9 cellular contexts compared by ENCODE assay signal in the genomic region with DNA sequence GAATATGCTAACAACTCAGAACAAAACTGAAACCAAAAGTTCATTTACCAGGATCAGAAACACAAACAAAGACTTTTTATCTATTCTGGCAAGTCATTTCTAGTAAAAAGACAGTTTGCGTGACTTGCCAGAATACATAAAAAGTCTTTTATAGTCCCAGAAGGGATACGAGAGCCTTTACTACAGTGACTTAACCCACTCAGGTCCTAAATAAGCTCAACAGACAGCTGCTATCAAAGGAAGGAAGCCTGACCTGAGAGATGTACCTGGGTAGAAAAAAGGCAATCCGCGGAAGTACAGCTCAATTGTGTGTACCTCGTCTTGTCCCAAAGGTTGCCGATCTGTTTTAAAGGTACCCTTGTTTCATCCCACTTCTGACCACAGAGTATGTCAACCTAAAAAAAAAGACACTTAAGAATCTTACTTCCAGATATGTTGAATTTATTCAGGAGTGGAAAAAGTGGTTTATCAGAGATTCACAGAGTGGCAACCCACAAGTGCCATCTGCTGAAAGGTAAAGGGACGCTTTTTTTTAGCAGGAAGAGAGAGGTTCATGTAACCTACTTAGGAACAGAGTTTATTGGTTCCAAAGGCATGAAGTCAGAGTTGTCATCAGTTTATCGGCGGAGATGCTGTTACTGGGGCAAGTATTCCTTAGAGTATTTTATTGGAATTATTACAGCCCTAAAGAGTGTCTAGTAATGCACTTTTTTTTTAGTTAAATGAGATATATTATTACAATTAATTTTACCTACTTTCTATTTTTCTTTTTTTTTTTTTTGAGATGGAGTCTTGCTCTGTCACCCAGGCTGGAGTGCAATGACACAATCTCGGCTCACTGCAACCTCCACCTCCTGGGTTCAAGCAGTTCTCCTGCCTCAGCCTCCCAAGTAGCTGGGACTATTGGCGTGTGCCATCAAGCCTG.
DNase-seq lines count a peak whose midpoint lies in the region; ATAC-seq, FAIRE-seq and TF ChIP-seq lines count a peak whose summit lies in the region.
"Had no signal": no experiment of that assay in that cellular context is flagged by ENCODE, and none has a peak within 500 bp of the region (broad histone marks: within the 10 kb centered on the region; RNA-seq: fewer than 3 reads in every experiment).

No MANE protein-coding gene starts in this region.

- TF ChIP-seq POLR2A in GM12892 (IDR thresholded peaks at IDR 0.05; ENCODE audit: low read depth, low read length), result no peak

- H3K4me2 ChIP-seq in GM23338, result no peak overlapping the region

- POLR2A ChIA-PET in activated CD4-positive, alpha-beta memory T cell treated with anti-CD3 and anti-CD28 coated beads for 36 hours (lab: Charles Lee), result interaction anchor here (1.3 kb wide), 1 partner anchor 11 kb away, joined by 4 read pairs; no protein-coding TSS in a partner anchor

- no peaks in the 10 kb centered on the region for H4K20me1 ChIP-seq in GM23338 (replicated peaks; ENCODE audit: insufficient read depth)

- H3K36me3 ChIP-seq in GM23338 (ENCODE audit: insufficient read depth) (no peaks in the 10 kb centered on the region), mucosa of stomach (ENCODE audit: control insufficient read depth, insufficient read depth, low read length) (no peaks in the 10 kb centered on the region), psoas muscle (ENCODE audit: insufficient read depth in 1 of 2, low read depth in 1 of 2) (no peaks in the 10 kb centered on the region), endodermal cell (ENCODE audit: control insufficient read depth, insufficient read depth, low read length) (no peaks in the 10 kb centered on the region)

- FAIRE-seq in GM12892 (lab: Jason Lieb, UNC), result peak; percentile 88

- H3K4me3 ChIP-seq in GM23338 (no peak overlapping the region), mucosa of stomach (ENCODE audit: low read length) (peak overlapping the region; percentile 6), psoas muscle (no peak overlapping the region), endodermal cell (ENCODE audit: low read length) (no peak overlapping the region)

- H3K4me1 ChIP-seq in GM23338 (ENCODE audit: insufficient read depth) (no peaks in the 10 kb centered on the region), mucosa of stomach (ENCODE audit: control insufficient read depth, insufficient read depth, low read length) (peaks cover 16% of the 10 kb centered on the region), psoas muscle (no peaks in the 10 kb centered on the region), endodermal cell (ENCODE audit: control insufficient read depth, insufficient read depth, low read length) (no peaks in the 10 kb centered on the region)

- DNase-seq in GM12892 (ENCODE audit: insufficient read length) (no peak), GM23338 (ENCODE audit: low spot score) (no peak), psoas muscle (no peak), NCI-H1436 treated with DMSO at 0.1 percent for 48 hours (lab: John Stamatoyannopoulos, UW) (no peak), endodermal cell (no peak), HUDEP-2 (lab: John Stamatoyannopoulos, UW; ENCODE audit: unreplicated experiment in 76 of 76) (no peak)
- DNase-seq in activated CD4-positive, alpha-beta memory T cell treated with anti-CD3 and anti-CD28 coated beads for 36 hours, result peak; percentile 31

- no peaks in the 10 kb centered on the region for H3K79me2 ChIP-seq in GM23338 (replicated peaks; ENCODE audit: insufficient read depth)

- WGBS in psoas muscle, 3 donors, result 71 to 73% (median 72%) methylated on average over 11 of the region's 11 CpGs
- WGBS in endodermal cell (ENCODE audit: insufficient coverage in 1 of 2, insufficient read length in 1 of 2), 2 experiments, result 93 to 98% methylated on average over 7 to 11 of the region's 11 CpGs

- H3K4me1 Mint-ChIP-seq in GM23338 (no peaks in the 10 kb centered on the region), endodermal cell (peaks cover 5% of the 10 kb centered on the region)
- H3K4me1 Mint-ChIP-seq in activated CD4-positive, alpha-beta memory T cell treated with anti-CD3 and anti-CD28 coated beads for 36 hours (ENCODE audit: low read depth), result peaks cover 30% of the 10 kb centered on the region

- H3K36me3 Mint-ChIP-seq in GM23338 (ENCODE audit: low read depth), result no peaks in the 10 kb centered on the region
- H3K36me3 Mint-ChIP-seq in activated CD4-positive, alpha-beta memory T cell treated with anti-CD3 and anti-CD28 coated beads for 36 hours, result no peaks in the 10 kb centered on the region
- no peaks in the 10 kb centered on the region for H3K36me3 Mint-ChIP-seq in endodermal cell (ENCODE audit: low read depth)

- H3K27me3 ChIP-seq in GM23338 (ENCODE audit: insufficient read depth) (no peaks in the 10 kb centered on the region), mucosa of stomach (ENCODE audit: control insufficient read depth, insufficient read depth, low read length) (no peaks in the 10 kb centered on the region), psoas muscle (ENCODE audit: insufficient read depth in 3 of 3, low read length in 2 of 3) (no peaks in the 10 kb centered on the region), endodermal cell (ENCODE audit: control insufficient read depth, insufficient read depth, low read length, poor library complexity, severe bottlenecking) (no peaks in the 10 kb centered on the region)

- ATAC-seq in GM23338, result no peak
- ATAC-seq in psoas muscle, result no peak

- H3K27ac ChIP-seq in GM23338 (ENCODE audit: low read depth), result no peak overlapping the region
- no peak overlapping the region for H3K27ac ChIP-seq in psoas muscle
- no peak overlapping the region for H3K27ac ChIP-seq in endodermal cell (ENCODE audit: low read depth, low read length)
- H3K27ac ChIP-seq: HL-60 had no signal

- H3K27ac Mint-ChIP-seq in GM23338 (no peak overlapping the region), endodermal cell (no peak overlapping the region)
- H3K27ac Mint-ChIP-seq in activated CD4-positive, alpha-beta memory T cell treated with anti-CD3 and anti-CD28 coated beads for 36 hours, result peak overlapping the region; percentile 83

- no peaks in the 10 kb centered on the region for H3K9me3 ChIP-seq in mucosa of stomach (ENCODE audit: control insufficient read depth, low read length)
- no peaks in the 10 kb centered on the region for H3K9me3 ChIP-seq in psoas muscle
- H3K9me3 ChIP-seq in endodermal cell (ENCODE audit: control insufficient read depth, low read length), result no peaks in the 10 kb centered on the region

- CTCF ChIA-PET in activated CD4-positive, alpha-beta memory T cell treated with anti-CD3 and anti-CD28 coated beads for 36 hours (lab: Charles Lee), result interaction anchor here (0.6 to 0.7 kb wide), 2 partner anchors 41 to 45 kb away, joined by 3 read pairs; no protein-coding TSS in a partner anchor

- H3K4me3 Mint-ChIP-seq in GM23338, result no peak overlapping the region
- peak overlapping the region; percentile 51 for H3K4me3 Mint-ChIP-seq in activated CD4-positive, alpha-beta memory T cell treated with anti-CD3 and anti-CD28 coated beads for 36 hours
- no peak overlapping the region for H3K4me3 Mint-ChIP-seq in endodermal cell

- peak overlapping the region; percentile 44 for H3K9ac ChIP-seq in mucosa of stomach (ENCODE audit: low read length)
- H3K9ac ChIP-seq in endodermal cell (ENCODE audit: extremely low read depth, low read length, poor library complexity, severe bottlenecking), result no peak overlapping the region

- H3K27me3 Mint-ChIP-seq in GM23338 (ENCODE audit: insufficient read depth, low read depth, poor library complexity), result no peaks in the 10 kb centered on the region
- H3K27me3 Mint-ChIP-seq in activated CD4-positive, alpha-beta memory T cell treated with anti-CD3 and anti-CD28 coated beads for 36 hours, result no peaks in the 10 kb centered on the region
- H3K27me3 Mint-ChIP-seq in endodermal cell (ENCODE audit: insufficient read depth), result no peaks in the 10 kb centered on the region

- TF ChIP-seq CTCF in GM23338 (conservative IDR thresholded peaks at IDR 0.05; ENCODE audit: low read depth in 2 of 2) (no peak), psoas muscle (IDR thresholded peaks at IDR 0.05) (no peak), endodermal cell (conservative IDR thresholded peaks at IDR 0.05) (no peak)

- intact Hi-C loops in activated CD4-positive, alpha-beta memory T cell treated with anti-CD3 and anti-CD28 coated beads for 36 hours (cut with micrococcal nuclease), result loop anchor here (1.0 to 5.0 kb wide), 7 partner anchors 14 to 544 kb away; no protein-coding TSS in a partner anchor
- intact Hi-C loops in psoas muscle (cut with DNase I), result no loop called here

- peak overlapping the region; percentile 16; the same call in 1 of the 2 replicates for H2AFZ ChIP-seq in GM23338

- H3K9me3 Mint-ChIP-seq in GM23338 (no peaks in the 10 kb centered on the region; the same call in 2 of the 3 replicates), endodermal cell (no peaks in the 10 kb centered on the region)
- H3K9me3 Mint-ChIP-seq in activated CD4-positive, alpha-beta memory T cell treated with anti-CD3 and anti-CD28 coated beads for 36 hours, result no peaks in the 10 kb centered on the region

- no peaks in the 10 kb centered on the region for H3F3A ChIP-seq in GM23338 (replicated peaks; ENCODE audit: low read depth)

- H3K9me2 ChIP-seq in GM23338 (ENCODE audit: insufficient read depth), result no peaks in the 10 kb centered on the region

TF ChIP-seq in GM23338, 12 proteins besides CTCF, POLR2A, EP300 and RAD21 (continues in another document):
- no peak for TF ChIP-seq STAT1 (IDR thresholded peaks at IDR 0.05; ENCODE audit: unreplicated experiment)
- no peak for TF ChIP-seq POLR2AphosphoS5 (IDR thresholded peaks at IDR 0.05; ENCODE audit: low read depth)
- TF ChIP-seq CREB1 (CRISPR knock-in tag; IDR thresholded peaks at IDR 0.05; ENCODE audit: low read depth), result no peak
